In genomic region chr16:28495098-28495793, GRCh38 we compare ENCODE assay signal across 10 cellular contexts. TPM values are rescaled to one million over a fixed set of nuclear protein-coding genes. Genes with fewer than 3 reads are reported as not detected.
DNase-seq lines count a peak whose midpoint lies in the region; ATAC-seq, FAIRE-seq and TF ChIP-seq lines count a peak whose summit lies in the region.
"Had no signal": no experiment of that assay in that cellular context is flagged by ENCODE, and none has a peak within 500 bp of the region (broad histone marks: within the 10 kb centered on the region; RNA-seq: fewer than 3 reads in every experiment).

No MANE protein-coding gene starts in this region.

- H3K27ac Mint-ChIP-seq in CD4-positive, CD25-positive, alpha-beta regulatory T cell = peak overlapping the region; percentile 99 to 100 (median 99)
- peak overlapping the region; percentile 43 for H3K27ac Mint-ChIP-seq in nephron progenitor cell

- POLR2A ChIA-PET in K562 (lab: Yijun Ruan, JAX) = no interaction called here

- no peak for ATAC-seq in CD4-positive, CD25-positive, alpha-beta regulatory T cell (ENCODE audit: low read depth in 2 of 2)
- ATAC-seq in K562 = no peak
- ATAC-seq in GM18909 (IDR thresholded peaks at IDR 0.05; ENCODE audit: poor library complexity, unreplicated experiment) = no peak
- no peak for ATAC-seq in HG02610 (IDR thresholded peaks at IDR 0.05; ENCODE audit: unreplicated experiment)

- peak overlapping the region; percentile 98 for H3K27ac ChIP-seq in CD4-positive, CD25-positive, alpha-beta regulatory T cell (ENCODE audit: insufficient read depth, low read length, poor library complexity, severe bottlenecking)
- H3K27ac ChIP-seq in Karpas-422 (ENCODE audit: low read length) = peak overlapping the region; percentile 75; the same call in 1 of the 2 replicates
- H3K27ac ChIP-seq in K562 (ENCODE audit: extremely low read depth, low read depth, low read length) = peak overlapping the region; percentile 71
- H3K27ac ChIP-seq: KMS-11 had no signal

- H3K9me1 ChIP-seq in K562 (ENCODE audit: control insufficient read depth, insufficient read depth, low read length) = no peaks in the 10 kb centered on the region

- H2AFZ ChIP-seq in Karpas-422 (ENCODE audit: low read length) = 0 out of 2 replicates have a peak overlapping the region, but pooled peaks have one; percentile 97
- peak overlapping the region; percentile 92 for H2AFZ ChIP-seq in K562 (ENCODE audit: low read depth, low read length)

- H3K9ac ChIP-seq in Karpas-422 (ENCODE audit: low read length) (peak overlapping the region; percentile 77; the same call in 1 of the 2 replicates), K562 (ENCODE audit: insufficient read depth in 1 of 2, low read depth in 2 of 2, low read length in 2 of 2) (peak overlapping the region; percentile 55 to 87)
- H3K9ac ChIP-seq: KMS-11 had no signal

- H3K9me3 Mint-ChIP-seq in CD4-positive, CD25-positive, alpha-beta regulatory T cell = no peaks in the 10 kb centered on the region
- no peaks in the 10 kb centered on the region for H3K9me3 Mint-ChIP-seq in nephron progenitor cell

- H3K4me3 Mint-ChIP-seq in CD4-positive, CD25-positive, alpha-beta regulatory T cell = peak overlapping the region; percentile 86 to 98 (median 90)
- H3K4me3 Mint-ChIP-seq in nephron progenitor cell = no peak overlapping the region

- FAIRE-seq in K562 (lab: Jason Lieb, UNC) = no peak

- peaks cover 54% of the 10 kb centered on the region for H3K4me1 ChIP-seq in CD4-positive, CD25-positive, alpha-beta regulatory T cell (ENCODE audit: control insufficient read depth, insufficient read depth, low read length, poor library complexity, severe bottlenecking)
- H3K4me1 ChIP-seq in Karpas-422 (ENCODE audit: low read length) = peaks cover 34% of the 10 kb centered on the region
- peaks cover 13 to 59% of the 10 kb centered on the region in 2 experiments for H3K4me1 ChIP-seq in K562 (replicated peaks in 1 of 2; ENCODE audit: control insufficient read depth in 2 of 2, insufficient read depth in 2 of 2, low read length in 2 of 2)

- H3K4me1 Mint-ChIP-seq in CD4-positive, CD25-positive, alpha-beta regulatory T cell = peaks cover 0 to 68% (median 31%) of the 10 kb centered on the region in 4 donors
- H3K4me1 Mint-ChIP-seq in nephron progenitor cell = peaks cover 33% of the 10 kb centered on the region

- H3K4me3 ChIP-seq in CD4-positive, CD25-positive, alpha-beta regulatory T cell (ENCODE audit: low read depth, low read length) = peak overlapping the region; percentile 89
- H3K4me3 ChIP-seq in Karpas-422 (ENCODE audit: low read length) (no peak overlapping the region), K562 (peak overlapping the region; percentile 25)

- H3K27me3 Mint-ChIP-seq in CD4-positive, CD25-positive, alpha-beta regulatory T cell = no peaks in the 10 kb centered on the region
- H3K27me3 Mint-ChIP-seq in nephron progenitor cell (ENCODE audit: low read depth, poor library complexity) = peaks cover 29% of the 10 kb centered on the region

- H3K36me3 ChIP-seq in CD4-positive, CD25-positive, alpha-beta regulatory T cell (ENCODE audit: control insufficient read depth, insufficient read depth, low read length) = no peaks in the 10 kb centered on the region
- H3K36me3 ChIP-seq in Karpas-422 (ENCODE audit: insufficient read depth, low read length) (no peaks in the 10 kb centered on the region), K562 (ENCODE audit: control insufficient read depth, insufficient read depth, low read length) (no peaks in the 10 kb centered on the region)

- TF ChIP-seq EP300 in K562 (IDR thresholded peaks at IDR 0.05; ENCODE audit: low read length) = no peak

- H3K4me2 ChIP-seq in Karpas-422 (ENCODE audit: low read depth, low read length, poor library complexity, severe bottlenecking) (peak overlapping the region; percentile 85), K562 (ENCODE audit: insufficient read depth, low read length) (peak overlapping the region; percentile 74)
- H3K4me2 ChIP-seq: KMS-11 had no signal

- no peaks in the 10 kb centered on the region for H3K27me3 ChIP-seq in CD4-positive, CD25-positive, alpha-beta regulatory T cell (ENCODE audit: control insufficient read depth, insufficient read depth, low read length)
- H3K27me3 ChIP-seq in Karpas-422 (ENCODE audit: low read length) (no peaks in the 10 kb centered on the region), K562 (ENCODE audit: control insufficient read depth in 2 of 2, insufficient read depth in 2 of 2, low read length in 2 of 2) (no peaks in the 10 kb centered on the region)

- BruUV-seq in K562 (replicated peaks; lab: Mats Ljungman, UMichigan) = TSS peak; percentile 55

- TF ChIP-seq RAD21 in K562 (CRISPR knock-in tag; conservative IDR thresholded peaks at IDR 0.05 in 1 of 2, IDR thresholded peaks at IDR 0.05 in 1 of 2) = no peak

- H3K79me2 ChIP-seq in Karpas-422 (ENCODE audit: low read length) (peaks cover 8% of the 10 kb centered on the region), K562 (ENCODE audit: control insufficient read depth, insufficient read depth, low read length) (peaks cover 8% of the 10 kb centered on the region; the same call in 2 of the 3 replicates)

- no peak for TF ChIP-seq CTCF in K562 (IDR thresholded peaks at IDR 0.05 in 2 of 3, conservative IDR thresholded peaks at IDR 0.05 in 1 of 3; ENCODE audit: insufficient read depth in 2 of 3, low read depth in 1 of 3, low read length in 3 of 3)
- TF ChIP-seq CTCF in nephron progenitor cell (IDR thresholded peaks at IDR 0.05) = no peak

- no peaks in the 10 kb centered on the region for H3K9me2 ChIP-seq in Karpas-422 (replicated peaks; ENCODE audit: insufficient read depth, low read length)

- H4K20me1 ChIP-seq in Karpas-422 (ENCODE audit: insufficient read depth, low read depth, low read length) = no peaks in the 10 kb centered on the region
- H4K20me1 ChIP-seq in K562 (replicated peaks; ENCODE audit: control insufficient read depth, insufficient read depth, low read length) = no peaks in the 10 kb centered on the region

- peak in 1 of 3 donors; percentile 12 for DNase-seq in CD4-positive, CD25-positive, alpha-beta regulatory T cell
- DNase-seq in Karpas-422 = no peak
- no peak for DNase-seq in K562 (ENCODE audit: extremely low read depth in 1 of 4, low spot score in 3 of 4)
- no peak for DNase-seq in nephron progenitor cell
- no peak for DNase-seq in AG08396 (ENCODE audit: low spot score)
- no peak for DNase-seq in putamen (ENCODE audit: low spot score)
- DNase-seq: dermis blood vessel endothelial cell had no signal

- no peak for TF ChIP-seq POLR2A in K562 (conservative IDR thresholded peaks at IDR 0.05)

- 74% methylated on average over 11 of the region's 13 CpGs for WGBS in K562 (ENCODE audit: insufficient coverage, low coverage, missing lambda C conversion rate)

- H3K9me3 ChIP-seq in CD4-positive, CD25-positive, alpha-beta regulatory T cell (ENCODE audit: control insufficient read depth in 2 of 2, low read length in 2 of 2) = no peaks in the 10 kb centered on the region
- no peaks in the 10 kb centered on the region for H3K9me3 ChIP-seq in Karpas-422 (ENCODE audit: low read length)
- no peaks in the 10 kb centered on the region for H3K9me3 ChIP-seq in K562 (replicated peaks; ENCODE audit: control insufficient read depth, insufficient read depth, low read depth, low read length)

- CTCF ChIA-PET in K562 (lab: Yijun Ruan, JAX; ENCODE audit: low intra/inter-chr PET ratio) = no interaction called here

- H3K36me3 Mint-ChIP-seq in CD4-positive, CD25-positive, alpha-beta regulatory T cell = peaks cover 9% of the 10 kb centered on the region
- H3K36me3 Mint-ChIP-seq in nephron progenitor cell (ENCODE audit: low read depth) = no peaks in the 10 kb centered on the region

- intact Hi-C loops in K562 (cut with micrococcal nuclease) = no loop called here

- in situ Hi-C loops in K562 (cut with MboI) = loop anchor here (25.0 kb wide), 1 partner anchor 1717 kb away; no protein-coding TSS in a partner anchor

RNA-seq across cellular contexts. Expression of gene APOBR, which starts 0.8 kb away (rescaled TPM):
- total RNA-seq in CD4-positive, CD25-positive, alpha-beta regulatory T cell = 6.8 TPM
- polyA plus RNA-seq in CD4-positive, CD25-positive, alpha-beta regulatory T cell = under 1 TPM; 0.11 to 0.72 (median 0.21) TPM
- total RNA-seq in Karpas-422 (2014; rRNA removed; shearing (Covaris generic); ENCODE audit: low replicate concordance) = 0.18 and 0.41 TPM in 2 replicates
- 0.95 and 1.1 TPM in 2 replicates for total RNA-seq in K562 (2011; cell fraction: chromatin; rRNA removed; ENCODE audit: low replicate concordance)
- 0.83 and 1.6 TPM in 2 replicates for total RNA-seq in K562 (2011; cell fraction: nucleolus; rRNA removed)
- 2.0 and 2.8 TPM in 2 replicates for total RNA-seq in K562 (2011; cell fraction: nucleoplasm; rRNA removed)
- total RNA-seq in K562 (2014; rRNA removed) (3.6 and 3.8 TPM in 2 replicates), K562 (2014; rRNA removed; fragmentation: Illumina TruSeq; extraction: Trizol) (0.25 and 0.32 TPM in 2 replicates), K562 (2015; rRNA removed; fragmentation: Illumina TruSeq; extraction: Trizol) (1.9 and 2.3 TPM in 2 replicates), K562 (2021) (3.2 and 4.3 TPM in 2 replicates)
- polyA plus RNA-seq in K562 (2011; rRNA removed) (0.67 and 2.0 TPM in 2 replicates), K562 (2014; fragmentation: Illumina TruSeq; extraction: Trizol) (3.8 and 7.3 TPM in 2 replicates), K562 (2014; fragmentation: Nextera tagmentation; extraction: Ambion mirVana) (under 1 TPM in 1 of 2 experiments, not detected in 1; 0.08 TPM), K562 (2014; rRNA removed) (4.2 and 6.1 TPM in 2 replicates)
- 1.3 and 1.8 TPM in 2 replicates for polyA plus RNA-seq in K562 (2011; cell fraction: cytosol; rRNA removed)
- 1.6 and 2.0 TPM in 2 replicates for polyA plus RNA-seq in K562 (2011; cell fraction: nucleus; rRNA removed)
- 10.4 and 17.7 TPM in 2 replicates for polyA plus RNA-seq in K562 (2012)
- 0.46 and 1.0 TPM in 2 replicates for polyA minus RNA-seq in K562 (2011; rRNA and poly(A)+ RNA removed)
- 1.1 and 4.8 TPM in 2 replicates for polyA minus RNA-seq in K562 (2011; cell fraction: cytosol; rRNA and poly(A)+ RNA removed)
- 0.27 and 0.67 TPM in 2 replicates for polyA minus RNA-seq in K562 (2011; cell fraction: nucleus; rRNA and poly(A)+ RNA removed)

RNA-seq across cellular contexts. Expression of gene CLN3, which starts 3.4 kb away (rescaled TPM):
- 55.2 TPM for total RNA-seq in CD4-positive, CD25-positive, alpha-beta regulatory T cell
- polyA plus RNA-seq in CD4-positive, CD25-positive, alpha-beta regulatory T cell = 10 to 100 TPM; 24.8 to 39.3 (median 30.7) TPM
- total RNA-seq in Karpas-422 (2014; rRNA removed; shearing (Covaris generic); ENCODE audit: low replicate concordance) = 14.3 and 30.7 TPM in 2 replicates
- total RNA-seq in K562 (2011; cell fraction: chromatin; rRNA removed; ENCODE audit: low replicate concordance) = 22.3 and 64.5 TPM in 2 replicates
- total RNA-seq in K562 (2011; cell fraction: nucleolus; rRNA removed) = 58.5 and 75.0 TPM in 2 replicates
- 42.4 and 43.9 TPM in 2 replicates for total RNA-seq in K562 (2011; cell fraction: nucleoplasm; rRNA removed)
- total RNA-seq in K562 (2014; rRNA removed) (11.0 and 11.1 TPM in 2 replicates), K562 (2014; rRNA removed; fragmentation: Illumina TruSeq; extraction: Trizol) (4.5 and 5.6 TPM in 2 replicates), K562 (2015; rRNA removed; fragmentation: Illumina TruSeq; extraction: Trizol) (11.6 and 11.9 TPM in 2 replicates), K562 (2021) (27.1 and 31.9 TPM in 2 replicates)
- polyA plus RNA-seq in K562 (2011; rRNA removed) (12.5 and 24.8 TPM in 2 replicates), K562 (2014; fragmentation: Illumina TruSeq; extraction: Trizol) (20.9 and 30.5 TPM in 2 replicates), K562 (2014; fragmentation: Nextera tagmentation; extraction: Ambion mirVana) (1 to 10 TPM; 2.5 to 3.1 TPM), K562 (2014; rRNA removed) (12.7 and 19.9 TPM in 2 replicates)
- 24.2 and 33.1 TPM in 2 replicates for polyA plus RNA-seq in K562 (2011; cell fraction: cytosol; rRNA removed)
- polyA plus RNA-seq in K562 (2011; cell fraction: nucleus; rRNA removed) = 64.4 and 76.3 TPM in 2 replicates
- polyA plus RNA-seq in K562 (2012) = 33.2 and 44.8 TPM in 2 replicates
- polyA minus RNA-seq in K562 (2011; rRNA and poly(A)+ RNA removed) = 12.0 and 15.9 TPM in 2 replicates
- polyA minus RNA-seq in K562 (2011; cell fraction: cytosol; rRNA and poly(A)+ RNA removed) = 8.6 and 11.5 TPM in 2 replicates
- 12.5 and 19.0 TPM in 2 replicates for polyA minus RNA-seq in K562 (2011; cell fraction: nucleus; rRNA and poly(A)+ RNA removed)

RNA-seq across cellular contexts. Expression of gene IL27, which starts 11.4 kb away (rescaled TPM):
- total RNA-seq in CD4-positive, CD25-positive, alpha-beta regulatory T cell = not detected
- polyA plus RNA-seq in CD4-positive, CD25-positive, alpha-beta regulatory T cell = not detected
- not detected in 2 replicates for total RNA-seq in Karpas-422 (2014; rRNA removed; shearing (Covaris generic); ENCODE audit: low replicate concordance)
- not detected in 2 replicates for total RNA-seq in K562 (2011; cell fraction: chromatin; rRNA removed; ENCODE audit: low replicate concordance)
- not detected in 2 replicates for total RNA-seq in K562 (2011; cell fraction: nucleolus; rRNA removed)
- not detected in 2 replicates for total RNA-seq in K562 (2011; cell fraction: nucleoplasm; rRNA removed)
- total RNA-seq in K562 (2014; rRNA removed) = not detected in 2 replicates
- not detected in 2 replicates for total RNA-seq in K562 (2014; rRNA removed; fragmentation: Illumina TruSeq; extraction: Trizol)
- not detected in 2 replicates for total RNA-seq in K562 (2015; rRNA removed; fragmentation: Illumina TruSeq; extraction: Trizol)
- total RNA-seq in K562 (2021) = not detected in 2 replicates
- polyA plus RNA-seq in K562 (2011; rRNA removed) = not detected in 2 replicates
- not detected in 2 replicates for polyA plus RNA-seq in K562 (2011; cell fraction: cytosol; rRNA removed)
- not detected in 2 replicates for polyA plus RNA-seq in K562 (2011; cell fraction: nucleus; rRNA removed)
- polyA plus RNA-seq in K562 (2012) = not detected in 2 replicates
- not detected in 2 replicates for polyA plus RNA-seq in K562 (2014; fragmentation: Illumina TruSeq; extraction: Trizol)
- polyA plus RNA-seq in K562 (2014; fragmentation: Nextera tagmentation; extraction: Ambion mirVana) = not detected
- not detected in 2 replicates for polyA plus RNA-seq in K562 (2014; rRNA removed)
- polyA minus RNA-seq in K562 (2011; rRNA and poly(A)+ RNA removed) = not detected in 2 replicates
- not detected in 2 replicates for polyA minus RNA-seq in K562 (2011; cell fraction: cytosol; rRNA and poly(A)+ RNA removed)
- polyA minus RNA-seq in K562 (2011; cell fraction: nucleus; rRNA and poly(A)+ RNA removed) = not detected in 2 replicates
- total RNA-seq: dermis blood vessel endothelial cell had no signal

RNA-seq across cellular contexts. Expression of gene NPIPB7, which starts 23.1 kb away (rescaled TPM):
- not detected for total RNA-seq in CD4-positive, CD25-positive, alpha-beta regulatory T cell
- not detected for polyA plus RNA-seq in CD4-positive, CD25-positive, alpha-beta regulatory T cell
- not detected in 2 replicates for total RNA-seq in Karpas-422 (2014; rRNA removed; shearing (Covaris generic); ENCODE audit: low replicate concordance)
- not detected in 2 replicates for total RNA-seq in K562 (2011; cell fraction: chromatin; rRNA removed; ENCODE audit: low replicate concordance)
- not detected in 2 replicates for total RNA-seq in K562 (2011; cell fraction: nucleolus; rRNA removed)
- not detected in 2 replicates for total RNA-seq in K562 (2011; cell fraction: nucleoplasm; rRNA removed)
- total RNA-seq in K562 (2014; rRNA removed) = not detected in 2 replicates
- total RNA-seq in K562 (2014; rRNA removed; fragmentation: Illumina TruSeq; extraction: Trizol) = not detected in 2 replicates
- total RNA-seq in K562 (2015; rRNA removed; fragmentation: Illumina TruSeq; extraction: Trizol) = not detected in 2 replicates
- total RNA-seq in K562 (2021) = not detected in 2 replicates
- polyA plus RNA-seq in K562 (2011; rRNA removed) = not detected in 2 replicates
- not detected in 2 replicates for polyA plus RNA-seq in K562 (2011; cell fraction: cytosol; rRNA removed)
- polyA plus RNA-seq in K562 (2011; cell fraction: nucleus; rRNA removed) = not detected in 2 replicates
- not detected in 2 replicates for polyA plus RNA-seq in K562 (2012)
- not detected in 2 replicates for polyA plus RNA-seq in K562 (2014; fragmentation: Illumina TruSeq; extraction: Trizol)
- under 1 TPM in 1 of 2 experiments, not detected in 1; 0.07 TPM for polyA plus RNA-seq in K562 (2014; fragmentation: Nextera tagmentation; extraction: Ambion mirVana)
- not detected in 2 replicates for polyA plus RNA-seq in K562 (2014; rRNA removed)
- not detected in 2 replicates for polyA minus RNA-seq in K562 (2011; rRNA and poly(A)+ RNA removed)
- not detected in 2 replicates for polyA minus RNA-seq in K562 (2011; cell fraction: cytosol; rRNA and poly(A)+ RNA removed)
- not detected in 2 replicates for polyA minus RNA-seq in K562 (2011; cell fraction: nucleus; rRNA and poly(A)+ RNA removed)
- total RNA-seq: dermis blood vessel endothelial cell had no signal

RNA-seq across cellular contexts. Expression of gene NUPR1, which starts 43.5 kb away (rescaled TPM):
- not detected for total RNA-seq in CD4-positive, CD25-positive, alpha-beta regulatory T cell
- polyA plus RNA-seq in CD4-positive, CD25-positive, alpha-beta regulatory T cell = not detected
- not detected in 2 replicates for total RNA-seq in Karpas-422 (2014; rRNA removed; shearing (Covaris generic); ENCODE audit: low replicate concordance)
- 0.07 TPM in 1 of 2 replicates, not detected in the other for total RNA-seq in K562 (2011; cell fraction: chromatin; rRNA removed; ENCODE audit: low replicate concordance)
- under 0.01 TPM in 2 replicates for total RNA-seq in K562 (2011; cell fraction: nucleolus; rRNA removed)
- total RNA-seq in K562 (2011; cell fraction: nucleoplasm; rRNA removed) = 0.15 TPM in 1 of 2 replicates, not detected in the other
- total RNA-seq in K562 (2014; rRNA removed) = 0.27 and 0.86 TPM in 2 replicates
- 0.07 TPM in 1 of 2 replicates, not detected in the other for total RNA-seq in K562 (2014; rRNA removed; fragmentation: Illumina TruSeq; extraction: Trizol)
- total RNA-seq in K562 (2015; rRNA removed; fragmentation: Illumina TruSeq; extraction: Trizol) = 0.40 and 0.64 TPM in 2 replicates
- total RNA-seq in K562 (2021) = 0.56 and 1.5 TPM in 2 replicates
- 0.11 and 0.34 TPM in 2 replicates for polyA plus RNA-seq in K562 (2011; rRNA removed)
- 0.03 and 0.06 TPM in 2 replicates for polyA plus RNA-seq in K562 (2011; cell fraction: cytosol; rRNA removed)
- not detected in 2 replicates for polyA plus RNA-seq in K562 (2011; cell fraction: nucleus; rRNA removed)
- polyA plus RNA-seq in K562 (2012) = 0.39 and 35.5 TPM in 2 replicates
- polyA plus RNA-seq in K562 (2014; fragmentation: Illumina TruSeq; extraction: Trizol) = 0.08 and 1.00 TPM in 2 replicates
- under 1 TPM; 0.08 to 0.21 TPM for polyA plus RNA-seq in K562 (2014; fragmentation: Nextera tagmentation; extraction: Ambion mirVana)
- polyA plus RNA-seq in K562 (2014; rRNA removed) = 0.09 and 0.34 TPM in 2 replicates
- polyA minus RNA-seq in K562 (2011; rRNA and poly(A)+ RNA removed) = 0.03 TPM in 1 of 2 replicates, not detected in the other
- not detected in 2 replicates for polyA minus RNA-seq in K562 (2011; cell fraction: cytosol; rRNA and poly(A)+ RNA removed)
- polyA minus RNA-seq in K562 (2011; cell fraction: nucleus; rRNA and poly(A)+ RNA removed) = not detected in 2 replicates
